Comparison of ENCODE assay signal across 8 cellular contexts in the genomic region with DNA sequence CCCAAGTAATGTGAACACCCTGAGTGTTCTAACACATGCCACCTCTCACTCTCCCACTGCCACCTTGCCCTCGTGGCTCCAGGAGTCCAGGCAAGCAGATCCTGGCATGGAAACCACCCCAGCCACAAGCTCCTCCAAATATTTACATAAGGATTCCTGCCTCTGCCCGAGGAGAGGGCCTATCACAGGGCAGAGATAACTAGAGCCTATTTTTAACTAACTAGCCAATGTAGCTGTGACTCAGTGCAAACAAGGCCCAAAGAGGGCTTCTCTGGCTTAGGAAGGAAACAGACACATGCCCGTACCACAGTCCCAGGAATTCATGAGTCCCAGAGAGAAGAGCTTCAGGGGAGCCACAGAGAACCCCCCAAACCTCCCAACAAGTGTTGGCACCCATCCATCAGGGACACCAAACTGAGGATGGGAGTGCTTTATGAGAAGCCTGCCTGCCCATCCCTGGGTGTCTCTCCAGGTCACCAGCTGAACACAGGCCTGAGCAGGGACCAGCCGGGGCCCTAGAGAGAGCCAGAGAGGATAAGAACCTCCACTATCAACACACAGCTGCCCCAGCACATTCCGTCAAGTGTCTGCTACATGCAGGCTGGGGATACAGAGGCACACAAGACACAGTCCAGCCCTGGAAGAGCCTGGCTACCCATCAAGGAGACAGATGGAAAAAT. TPM values are rescaled to one million over a fixed set of nuclear protein-coding genes. Genes with fewer than 3 reads are reported as not detected.
DNase-seq lines count a peak whose midpoint lies in the region; ATAC-seq lines count a peak whose summit lies in the region.
"Had no signal": no experiment of that assay in that cellular context is flagged by ENCODE, and none has a peak within 500 bp of the region (broad histone marks: within the 10 kb centered on the region; RNA-seq: fewer than 3 reads in every experiment).

No MANE protein-coding gene starts in this region.

- H3K27ac ChIP-seq in right cardiac atrium (ENCODE audit: low read length) (peak overlapping the region; percentile 99), thymus (ENCODE audit: low read depth) (peak overlapping the region; percentile 31)

- H3K27me3 ChIP-seq in right cardiac atrium (ENCODE audit: control insufficient read depth, insufficient read depth) (no peaks in the 10 kb centered on the region), thymus (ENCODE audit: control insufficient read depth, insufficient read depth) (no peaks in the 10 kb centered on the region)

- H3K36me3 Mint-ChIP-seq in IgD-negative memory B cell = peaks cover 5% of the 10 kb centered on the region
- peaks cover 73% of the 10 kb centered on the region for H3K36me3 Mint-ChIP-seq in activated T-helper 2 cell treated with anti-CD3 and anti-CD28 coated beads, Interferon-gamma antibody, Interleukin-2, Interleukin-4, amounts not matched to agents 10 μg/mL and 5 μg/mL and 100 μg/mL, durations not matched to agents 14 hours and 24 hours and 36 hours (ENCODE audit: low read depth)

- no peaks in the 10 kb centered on the region for H3K9me3 Mint-ChIP-seq in IgD-negative memory B cell
- H3K9me3 Mint-ChIP-seq in activated T-helper 2 cell treated with anti-CD3 and anti-CD28 coated beads, Interferon-gamma antibody, Interleukin-2, Interleukin-4, amounts not matched to agents 10 μg/mL and 5 μg/mL and 100 μg/mL, durations not matched to agents 14 hours and 24 hours and 36 hours = no peaks in the 10 kb centered on the region

- peaks cover 36% of the 10 kb centered on the region for H3K4me1 ChIP-seq in right cardiac atrium (ENCODE audit: control insufficient read depth, insufficient read depth, low read length)
- H3K4me1 ChIP-seq in thymus (ENCODE audit: control insufficient read depth, insufficient read depth, low read length) = peaks cover 10% of the 10 kb centered on the region

- peaks cover 48% of the 10 kb centered on the region for H3K36me3 ChIP-seq in thymus (ENCODE audit: control insufficient read depth, insufficient read depth)

- intact Hi-C loops in activated T-helper 2 cell treated with anti-CD3 and anti-CD28 coated beads, Interferon-gamma antibody, Interleukin-2, Interleukin-4, amounts not matched to agents 10 μg/mL and 5 μg/mL and 100 μg/mL, durations not matched to agents 14 hours and 24 hours and 36 hours (cut with micrococcal nuclease) = no loop called here
- intact Hi-C loops in right cardiac atrium (cut with DNase I) = no loop called here

- no peak overlapping the region for H3K4me3 ChIP-seq in right cardiac atrium (ENCODE audit: low read length)
- H3K4me3 ChIP-seq in thymus (ENCODE audit: low read length) = no peak overlapping the region

- ATAC-seq in right cardiac atrium (peak; percentile 72 to 81), GM18511 (IDR thresholded peaks at IDR 0.05; ENCODE audit: unreplicated experiment) (no peak)

- no peak overlapping the region for H3K4me3 Mint-ChIP-seq in IgD-negative memory B cell
- H3K4me3 Mint-ChIP-seq in activated T-helper 2 cell treated with anti-CD3 and anti-CD28 coated beads, Interferon-gamma antibody, Interleukin-2, Interleukin-4, amounts not matched to agents 10 μg/mL and 5 μg/mL and 100 μg/mL, durations not matched to agents 14 hours and 24 hours and 36 hours (ENCODE audit: low read depth) = no peak overlapping the region

- H3K27ac Mint-ChIP-seq in IgD-negative memory B cell = peak overlapping the region in 2 of 3 donors; percentile 26 to 60
- H3K27ac Mint-ChIP-seq in activated T-helper 2 cell treated with anti-CD3 and anti-CD28 coated beads, Interferon-gamma antibody, Interleukin-2, Interleukin-4, amounts not matched to agents 10 μg/mL and 5 μg/mL and 100 μg/mL, durations not matched to agents 14 hours and 24 hours and 36 hours = peak overlapping the region; percentile 44

- no peak for DNase-seq in activated T-helper 2 cell treated with anti-CD3 and anti-CD28 coated beads, Interferon-gamma antibody, Interleukin-2, Interleukin-4, amounts not matched to agents 10 μg/mL and 5 μg/mL and 100 μg/mL, durations not matched to agents 14 hours and 24 hours and 36 hours (ENCODE audit: low spot score)
- DNase-seq in right cardiac atrium (peak; percentile 37 to 64 (median 63)), NCI-H2107 treated with DMSO at 0.1 percent for 48 hours (lab: John Stamatoyannopoulos, UW; ENCODE audit: unreplicated experiment) (no peak)
- DNase-seq in activated naive CD4-positive, alpha-beta T cell treated with anti-CD3 and anti-CD28 coated beads, Interleukin-2, amount 50 U/mL, for 16 hours = no peak

- no peaks in the 10 kb centered on the region for H3K9me3 ChIP-seq in right cardiac atrium (ENCODE audit: control insufficient read depth, low read length)
- no peaks in the 10 kb centered on the region for H3K9me3 ChIP-seq in thymus (ENCODE audit: control insufficient read depth)

- WGBS in right cardiac atrium = 38% methylated on average over 5 of the region's 5 CpGs
- 96% methylated on average over 5 of the region's 5 CpGs for WGBS in thymus

- peaks cover 3 to 23% (median 15%) of the 10 kb centered on the region in 3 donors for H3K4me1 Mint-ChIP-seq in IgD-negative memory B cell
- H3K4me1 Mint-ChIP-seq in activated T-helper 2 cell treated with anti-CD3 and anti-CD28 coated beads, Interferon-gamma antibody, Interleukin-2, Interleukin-4, amounts not matched to agents 10 μg/mL and 5 μg/mL and 100 μg/mL, durations not matched to agents 14 hours and 24 hours and 36 hours (ENCODE audit: low read depth) = peaks cover 59% of the 10 kb centered on the region

- H3K27me3 Mint-ChIP-seq in IgD-negative memory B cell = no peaks in the 10 kb centered on the region
- no peaks in the 10 kb centered on the region for H3K27me3 Mint-ChIP-seq in activated T-helper 2 cell treated with anti-CD3 and anti-CD28 coated beads, Interferon-gamma antibody, Interleukin-2, Interleukin-4, amounts not matched to agents 10 μg/mL and 5 μg/mL and 100 μg/mL, durations not matched to agents 14 hours and 24 hours and 36 hours (ENCODE audit: low read depth)

RNA-seq across cellular contexts. Expression of a gene that starts 9.2 kb away (rescaled TPM):
- 3.3 TPM for polyA plus RNA-seq in IgD-negative memory B cell
- total RNA-seq in activated T-helper 2 cell treated with anti-CD3 and anti-CD28 coated beads, Interferon-gamma antibody, Interleukin-2, Interleukin-4, amounts not matched to agents 10 μg/mL and 5 μg/mL and 100 μg/mL, durations not matched to agents 14 hours and 24 hours and 36 hours = 19.6 and 20.2 TPM in 2 replicates
- total RNA-seq in right cardiac atrium = 100 to 1,000 TPM in 2 of 4 donors, 10 to 100 TPM in 2; 75.8 to 114 (median 97.0) TPM
- polyA plus RNA-seq in right cardiac atrium = 62.7 TPM
- polyA plus RNA-seq in thymus = 8.1 TPM

RNA-seq across cellular contexts. Expression of a gene that starts 40.8 kb away (rescaled TPM):
- polyA plus RNA-seq in IgD-negative memory B cell = not detected
- total RNA-seq in activated T-helper 2 cell treated with anti-CD3 and anti-CD28 coated beads, Interferon-gamma antibody, Interleukin-2, Interleukin-4, amounts not matched to agents 10 μg/mL and 5 μg/mL and 100 μg/mL, durations not matched to agents 14 hours and 24 hours and 36 hours = 0.05 and 0.07 TPM in 2 replicates
- total RNA-seq in right cardiac atrium = under 1 TPM in 1 of 4 donors, not detected in 3; 0.06 TPM
- not detected for polyA plus RNA-seq in right cardiac atrium
- polyA plus RNA-seq in thymus = 5.7 TPM
- total RNA-seq: kidney epithelial cell had no signal

RNA-seq across cellular contexts. Expression of a gene that starts 43.2 kb away (rescaled TPM):
- polyA plus RNA-seq in IgD-negative memory B cell = 0.69 TPM
- 9.3 and 10.7 TPM in 2 replicates for total RNA-seq in activated T-helper 2 cell treated with anti-CD3 and anti-CD28 coated beads, Interferon-gamma antibody, Interleukin-2, Interleukin-4, amounts not matched to agents 10 μg/mL and 5 μg/mL and 100 μg/mL, durations not matched to agents 14 hours and 24 hours and 36 hours
- total RNA-seq in right cardiac atrium = under 1 TPM in 3 of 4 donors, not detected in 1; 0.33 to 0.53 (median 0.46) TPM
- 0.18 TPM for polyA plus RNA-seq in right cardiac atrium
- polyA plus RNA-seq in thymus = 8.5 TPM
- total RNA-seq: kidney epithelial cell had no signal

Comparison
In these comparisons a context has a peak if more than half of its experiments do, and no peak if none do; other contexts are left out.
1. DNase-seq: peak in right cardiac atrium (3 of 3); none in activated T-helper 2 cell treated with anti-CD3 and anti-CD28 coated beads, Interferon-gamma antibody, Interleukin-2, Interleukin-4, amounts not matched to agents 10 μg/mL and 5 μg/mL and 100 μg/mL, durations not matched to agents 14 hours and 24 hours and 36 hours (single experiment), activated naive CD4-positive, alpha-beta T cell treated with anti-CD3 and anti-CD28 coated beads, Interleukin-2, amount 50 U/mL, for 16 hours (single experiment) and NCI-H2107 treated with DMSO at 0.1 percent for 48 hours (single experiment).